ENCODE assay signal across 1 cellular context in the genomic region with DNA sequence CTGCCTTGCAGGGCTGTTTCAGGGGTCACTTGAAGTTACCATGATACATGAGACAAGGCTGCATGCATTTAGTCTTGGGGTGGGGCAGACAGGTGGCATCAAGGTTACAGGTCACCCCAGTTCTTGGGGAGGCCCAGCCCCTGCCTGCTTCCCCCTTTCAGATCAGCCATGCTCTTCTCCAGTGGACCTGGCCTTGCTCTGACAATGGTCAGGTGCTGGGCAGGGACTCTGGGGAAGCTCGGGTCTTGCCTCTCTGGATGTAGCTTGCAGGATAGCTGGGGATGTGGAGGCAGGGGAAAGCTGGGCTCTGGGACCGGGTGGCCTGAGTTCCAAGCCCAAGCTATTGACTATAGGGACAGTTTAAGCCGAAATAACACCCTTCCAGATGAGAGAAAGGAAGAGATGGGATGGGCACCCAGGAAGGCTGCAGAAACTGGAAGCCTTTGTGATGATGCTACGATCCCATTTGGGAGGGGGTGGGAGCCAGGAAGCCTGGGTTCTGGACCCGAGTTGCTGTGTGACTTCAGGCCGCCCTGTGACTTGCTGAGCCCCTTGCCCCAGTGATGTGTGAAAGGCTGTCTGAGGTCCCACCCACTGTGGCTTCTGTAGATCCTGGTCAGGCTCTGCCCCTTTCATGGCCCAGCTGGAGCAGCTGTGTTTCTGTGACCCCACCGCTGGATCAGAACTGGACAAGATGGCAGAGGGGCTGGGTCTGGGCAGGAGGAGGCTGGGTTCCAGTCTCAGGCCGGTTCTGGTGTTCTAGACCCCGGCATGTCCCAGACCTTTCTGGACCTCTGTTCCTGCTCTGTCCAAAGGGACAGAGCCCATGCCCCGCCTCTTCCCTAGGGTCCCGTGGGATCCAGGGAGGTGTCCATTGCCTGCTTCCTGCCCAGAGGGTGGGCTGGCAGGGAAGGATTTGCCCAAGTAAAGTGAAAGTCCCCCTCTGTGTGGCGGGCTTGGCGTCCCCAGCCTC.
TF ChIP-seq lines count a peak whose summit lies in the region.

No MANE protein-coding gene starts in this region.

TF ChIP-seq in K562, 482 proteins besides CTCF, POLR2A, EP300 and RAD21:
- TF ChIP-seq, protein P1, sequence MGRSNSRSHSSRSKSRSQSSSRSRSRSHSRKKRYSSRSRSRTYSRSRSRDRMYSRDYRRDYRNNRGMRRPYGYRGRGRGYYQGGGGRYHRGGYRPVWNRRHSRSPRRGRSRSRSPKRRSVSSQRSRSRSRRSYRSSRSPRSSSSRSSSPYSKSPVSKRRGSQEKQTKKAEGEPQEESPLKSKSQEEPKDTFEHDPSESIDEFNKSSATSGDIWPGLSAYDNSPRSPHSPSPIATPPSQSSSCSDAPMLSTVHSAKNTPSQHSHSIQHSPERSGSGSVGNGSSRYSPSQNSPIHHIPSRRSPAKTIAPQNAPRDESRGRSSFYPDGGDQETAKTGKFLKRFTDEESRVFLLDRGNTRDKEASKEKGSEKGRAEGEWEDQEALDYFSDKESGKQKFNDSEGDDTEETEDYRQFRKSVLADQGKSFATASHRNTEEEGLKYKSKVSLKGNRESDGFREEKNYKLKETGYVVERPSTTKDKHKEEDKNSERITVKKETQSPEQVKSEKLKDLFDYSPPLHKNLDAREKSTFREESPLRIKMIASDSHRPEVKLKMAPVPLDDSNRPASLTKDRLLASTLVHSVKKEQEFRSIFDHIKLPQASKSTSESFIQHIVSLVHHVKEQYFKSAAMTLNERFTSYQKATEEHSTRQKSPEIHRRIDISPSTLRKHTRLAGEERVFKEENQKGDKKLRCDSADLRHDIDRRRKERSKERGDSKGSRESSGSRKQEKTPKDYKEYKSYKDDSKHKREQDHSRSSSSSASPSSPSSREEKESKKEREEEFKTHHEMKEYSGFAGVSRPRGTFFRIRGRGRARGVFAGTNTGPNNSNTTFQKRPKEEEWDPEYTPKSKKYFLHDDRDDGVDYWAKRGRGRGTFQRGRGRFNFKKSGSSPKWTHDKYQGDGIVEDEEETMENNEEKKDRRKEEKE (IDR thresholded peaks at IDR 0.05; ENCODE audit: borderline replicate concordance in 1 of 2, control insufficient read depth in 1 of 2, low read depth in 2 of 2, low read length in 1 of 2): no peak
- TF ChIP-seq, protein P2, sequence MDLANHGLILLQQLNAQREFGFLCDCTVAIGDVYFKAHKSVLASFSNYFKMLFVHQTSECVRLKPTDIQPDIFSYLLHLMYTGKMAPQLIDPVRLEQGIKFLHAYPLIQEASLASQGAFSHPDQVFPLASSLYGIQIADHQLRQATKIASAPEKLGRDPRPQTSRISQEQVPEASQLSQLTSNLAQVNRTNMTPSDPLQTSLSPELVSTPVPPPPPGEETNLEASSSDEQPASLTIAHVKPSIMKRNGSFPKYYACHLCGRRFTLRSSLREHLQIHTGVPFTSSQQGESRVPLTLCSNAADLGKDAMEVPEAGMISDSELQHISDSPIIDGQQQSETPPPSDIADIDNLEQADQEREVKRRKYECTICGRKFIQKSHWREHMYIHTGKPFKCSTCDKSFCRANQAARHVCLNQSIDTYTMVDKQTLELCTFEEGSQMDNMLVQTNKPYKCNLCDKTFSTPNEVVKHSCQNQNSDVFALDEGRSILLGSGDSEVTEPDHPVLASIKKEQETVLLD (IDR thresholded peaks at IDR 0.05): no peak
- TF ChIP-seq POLR2AphosphoS5 (IDR thresholded peaks at IDR 0.05; ENCODE audit: control insufficient read depth, insufficient read depth, low read depth, low read length) (no peak), TARDBP (IDR thresholded peaks at IDR 0.05) (no peak), NCOA1 (IDR thresholded peaks at IDR 0.05; ENCODE audit: low read depth) (no peak), OTX1 (CRISPR knock-in tag; IDR thresholded peaks at IDR 0.05) (no peak), CBX5 (IDR thresholded peaks at IDR 0.05; ENCODE audit: borderline replicate concordance, low read depth) (no peak), POLR2G (IDR thresholded peaks at IDR 0.05; ENCODE audit: low read depth, low read length) (0 out of 2 replicates have a peak, but pooled peaks have one; percentile 5)
